Comparison of ENCODE assay signal across 28 cellular contexts in the genomic region with DNA sequence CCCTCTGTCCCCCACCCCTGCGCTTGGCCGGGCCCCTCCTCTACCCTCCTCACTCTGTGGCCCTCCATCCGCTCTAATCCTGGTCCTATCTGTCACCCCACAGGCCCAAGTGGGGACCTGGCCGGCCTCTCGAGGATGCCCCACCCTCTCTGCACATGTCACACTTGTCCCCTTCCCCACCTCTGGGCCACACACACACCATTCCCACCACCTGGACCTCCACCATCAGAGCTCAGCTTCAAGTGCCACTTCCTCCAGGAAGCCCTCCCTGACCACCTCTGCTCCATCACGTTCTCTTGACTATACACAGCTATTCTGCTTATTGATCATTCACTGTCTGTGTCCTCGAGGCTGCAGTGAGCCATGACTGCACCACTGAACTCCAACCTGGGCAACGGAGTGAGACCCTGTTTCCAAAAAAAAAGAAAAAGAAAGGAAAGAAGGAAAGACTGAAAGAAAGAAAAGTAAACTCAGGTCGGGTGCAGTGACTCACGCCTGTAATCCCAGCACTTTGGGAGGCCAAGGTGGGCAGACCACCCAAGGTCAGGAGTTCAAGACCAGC. TPM values are rescaled to one million over a fixed set of nuclear protein-coding genes. Genes with fewer than 3 reads are reported as not detected.
DNase-seq lines count a peak whose midpoint lies in the region; ATAC-seq and TF ChIP-seq lines count a peak whose summit lies in the region.
"Had no signal": no experiment of that assay in that cellular context is flagged by ENCODE, and none has a peak within 500 bp of the region (broad histone marks: within the 10 kb centered on the region; RNA-seq: fewer than 3 reads in every experiment).

No MANE protein-coding gene starts in this region.

- no peak overlapping the region for H3K4me3 Mint-ChIP-seq in activated CD4-positive, alpha-beta T cell treated with anti-CD3 and anti-CD28 coated beads, Interleukin-2, amount 10 ng/mL, durations not matched to agents 24 days and 14 days
- H3K4me3 Mint-ChIP-seq in T-helper 17 cell = peak overlapping the region; percentile 73
- H3K4me3 Mint-ChIP-seq: activated CD4-positive, alpha-beta T cell treated with anti-CD3 and anti-CD28 coated beads for 36 hours; activated T-cell treated with anti-CD3 and anti-CD28 coated beads, Interleukin-2, amount 50 U/mL, for 72 hours; CD14-positive monocyte had no signal

- 29 to 65% methylated on average over 1 to 8 of the region's 10 CpGs for WGBS in gastroesophageal sphincter (ENCODE audit: low coverage in 1 of 2), 2 donors
- 68 to 77% methylated on average over 10 of the region's 10 CpGs for WGBS in sigmoid colon, 2 donors

- peak overlapping the region; percentile 13 for H3K27ac Mint-ChIP-seq in activated CD4-positive, alpha-beta T cell treated with anti-CD3 and anti-CD28 coated beads, Interleukin-2, amount 10 ng/mL, durations not matched to agents 24 days and 14 days
- H3K27ac Mint-ChIP-seq in T-helper 17 cell = peak overlapping the region; percentile 53
- H3K27ac Mint-ChIP-seq: activated CD4-positive, alpha-beta T cell treated with anti-CD3 and anti-CD28 coated beads for 36 hours; activated T-cell treated with anti-CD3 and anti-CD28 coated beads, Interleukin-2, amount 50 U/mL, for 72 hours had no signal

- H3K36me3 Mint-ChIP-seq in activated CD4-positive, alpha-beta T cell treated with anti-CD3 and anti-CD28 coated beads, Interleukin-2, amount 10 ng/mL, durations not matched to agents 24 days and 14 days (ENCODE audit: low read depth) = peaks cover 16% of the 10 kb centered on the region
- no peaks in the 10 kb centered on the region for H3K36me3 Mint-ChIP-seq in T-helper 17 cell (ENCODE audit: low read depth)

- no peak overlapping the region for H3K9ac ChIP-seq in colonic mucosa (ENCODE audit: low read depth in 2 of 2, low read length in 2 of 2)

- TF ChIP-seq EP300 in gastroesophageal sphincter (IDR thresholded peaks at IDR 0.05) (no peak), sigmoid colon (IDR thresholded peaks at IDR 0.05) (no peak)

- H3K9me3 Mint-ChIP-seq in activated CD4-positive, alpha-beta T cell treated with anti-CD3 and anti-CD28 coated beads, Interleukin-2, amount 10 ng/mL, durations not matched to agents 24 days and 14 days = no peaks in the 10 kb centered on the region
- H3K9me3 Mint-ChIP-seq: activated T-cell treated with anti-CD3 and anti-CD28 coated beads, Interleukin-2, amount 50 U/mL, for 72 hours; CD14-positive monocyte had no signal

- ATAC-seq in T-helper 17 cell (no peak), gastroesophageal sphincter (no peak)
- ATAC-seq: activated CD4-positive, alpha-beta T cell treated with anti-CD3 and anti-CD28 coated beads for 36 hours; activated T-cell treated with anti-CD3 and anti-CD28 coated beads, Interleukin-2, amount 50 U/mL, for 72 hours had no signal

- TF ChIP-seq CTCF in gastroesophageal sphincter (IDR thresholded peaks at IDR 0.05) (no peak), sigmoid colon (IDR thresholded peaks at IDR 0.05) (no peak), colonic mucosa (IDR thresholded peaks at IDR 0.05) (no peak), dorsolateral prefrontal cortex (IDR thresholded peaks at IDR 0.05 in 54 of 56, conservative IDR thresholded peaks at IDR 0.05 in 2 of 56; ENCODE audit: low read depth in 1 of 56, partially characterized antibody in 56 of 56) (no peak)

- H3K27me3 Mint-ChIP-seq in activated CD4-positive, alpha-beta T cell treated with anti-CD3 and anti-CD28 coated beads, Interleukin-2, amount 10 ng/mL, durations not matched to agents 24 days and 14 days = no peaks in the 10 kb centered on the region
- no peaks in the 10 kb centered on the region for H3K27me3 Mint-ChIP-seq in T-helper 17 cell
- H3K27me3 Mint-ChIP-seq: activated CD4-positive, alpha-beta T cell treated with anti-CD3 and anti-CD28 coated beads for 36 hours had no signal

- TF ChIP-seq POLR2A in gastroesophageal sphincter (IDR thresholded peaks at IDR 0.05) = no peak
- no peak for TF ChIP-seq POLR2A in sigmoid colon (IDR thresholded peaks at IDR 0.05)

- H3K4me3 ChIP-seq in gastroesophageal sphincter (no peak overlapping the region), sigmoid colon (no peak overlapping the region), colonic mucosa (no peak overlapping the region), dorsolateral prefrontal cortex (peak overlapping the region in 1 of 59 donors; percentile 44)
- H3K4me3 ChIP-seq: adrenal gland, prostate gland, upper lobe of right lung had no signal

- H3K9me3 ChIP-seq in T-helper 17 cell (ENCODE audit: control insufficient read depth, low read length, poor library complexity, severe bottlenecking) (no peaks in the 10 kb centered on the region), gastroesophageal sphincter (no peaks in the 10 kb centered on the region), sigmoid colon (no peaks in the 10 kb centered on the region), colonic mucosa (no peaks in the 10 kb centered on the region)
- H3K9me3 ChIP-seq: adrenal gland, neutrophil, prostate gland, upper lobe of right lung had no signal

- H3K27ac ChIP-seq in gastroesophageal sphincter (peak overlapping the region in 3 of 4 donors; percentile 12 to 62 (median 14)), sigmoid colon (peak overlapping the region; percentile 9 to 70 (median 50)), colonic mucosa (no peak overlapping the region), dorsolateral prefrontal cortex (peak overlapping the region in 2 of 59 donors; percentile 36 to 51)
- H3K27ac ChIP-seq: 22Rv1, neutrophil, prostate gland, upper lobe of right lung, VCaP had no signal

- no peaks in the 10 kb centered on the region for H3K27me3 ChIP-seq in gastroesophageal sphincter
- no peaks in the 10 kb centered on the region for H3K27me3 ChIP-seq in sigmoid colon
- no peaks in the 10 kb centered on the region for H3K27me3 ChIP-seq in colonic mucosa
- H3K27me3 ChIP-seq in dorsolateral prefrontal cortex = no peaks in the 10 kb centered on the region
- H3K27me3 ChIP-seq: adrenal gland, neutrophil, upper lobe of right lung had no signal

- intact Hi-C loops in activated CD4-positive, alpha-beta T cell treated with anti-CD3 and anti-CD28 coated beads, Interleukin-2, amount 10 ng/mL, durations not matched to agents 24 days and 14 days (cut with micrococcal nuclease) = no loop called here
- intact Hi-C loops in sigmoid colon (cut with DNase I) = no loop called here
- intact Hi-C loops in colonic mucosa (cut with DNase I) = no loop called here
- intact Hi-C loops in dorsolateral prefrontal cortex (cut with DNase I) = no loop called here

- peaks cover 0 to 31% of the 10 kb centered on the region in 2 donors for H3K36me3 ChIP-seq in gastroesophageal sphincter
- H3K36me3 ChIP-seq in sigmoid colon = peaks cover 8 to 25% (median 17%) of the 10 kb centered on the region in 4 donors
- peaks cover 9% of the 10 kb centered on the region for H3K36me3 ChIP-seq in colonic mucosa

- DNase-seq in activated CD4-positive, alpha-beta T cell treated with anti-CD3 and anti-CD28 coated beads, Interleukin-2, amount 10 ng/mL, durations not matched to agents 24 days and 14 days = no peak
- DNase-seq in activated CD4-positive, alpha-beta T cell treated with anti-CD3 and anti-CD28 coated beads, Interleukin-2, amount 50 U/mL, for 1 hour = no peak
- no peak for DNase-seq in T-helper 17 cell
- no peak for DNase-seq in sigmoid colon
- DNase-seq in colonic mucosa = no peak
- DNase-seq in dorsolateral prefrontal cortex = no peak
- no peak for DNase-seq in NCI-H2227 treated with DMSO at 0.1 percent for 48 hours (lab: John Stamatoyannopoulos, UW)
- DNase-seq: activated CD4-positive, alpha-beta T cell treated with anti-CD3 and anti-CD28 coated beads for 36 hours; activated naive CD4-positive, alpha-beta T cell treated with Interleukin-2 at 50 U/mL for 16 hours; activated T-cell treated with anti-CD3 and anti-CD28 coated beads, Interleukin-2, amount 50 U/mL, for 72 hours; adrenal gland; cerebellar nuclear complex; DND-41; GF-D8; hippocampal formation; left cardiac atrium; NCI-H1417 treated with DMSO at 0.1 percent for 48 hours; NCI-H2081; SHP77; stimulated activated CD4-positive, alpha-beta T cell treated with anti-CD3 and anti-CD28 coated beads, Interleukin-4, amount 100 ng/mL, for 24 hours; substantia nigra; upper lobe of right lung had no signal

- peaks cover 12% of the 10 kb centered on the region for H3K4me1 Mint-ChIP-seq in activated CD4-positive, alpha-beta T cell treated with anti-CD3 and anti-CD28 coated beads, Interleukin-2, amount 10 ng/mL, durations not matched to agents 24 days and 14 days
- H3K4me1 Mint-ChIP-seq in T-helper 17 cell = peaks cover 34% of the 10 kb centered on the region

- H3K4me1 ChIP-seq in gastroesophageal sphincter (peaks cover 4 to 94% (median 56%) of the 10 kb centered on the region in 3 donors), sigmoid colon (peaks cover 0 to 86% (median 84%) of the 10 kb centered on the region in 4 donors), colonic mucosa (no peaks in the 10 kb centered on the region)

RNA-seq across cellular contexts. Expression of gene TNRC18, which starts 42.3 kb away (rescaled TPM):
- 40.0 and 43.3 TPM in 2 replicates for total RNA-seq in activated CD4-positive, alpha-beta T cell treated with anti-CD3 and anti-CD28 coated beads, Interleukin-2, amount 10 ng/mL, durations not matched to agents 24 days and 14 days
- 10 to 100 TPM; 54.5 to 67.6 TPM for total RNA-seq in T-helper 17 cell
- 100 to 1,000 TPM in 3 of 4 donors, 10 to 100 TPM in 1; 87.6 to 218 (median 124) TPM for total RNA-seq in gastroesophageal sphincter
- total RNA-seq in sigmoid colon = 100 to 1,000 TPM in 1 of 4 donors, 10 to 100 TPM in 3; 32.5 to 187 (median 59.9) TPM
- polyA plus RNA-seq in sigmoid colon = 10 to 100 TPM; 12.6 to 61.8 (median 19.9) TPM
- total RNA-seq in colonic mucosa = 10 to 100 TPM; 84.0 to 90.9 TPM
- 100 to 1,000 TPM in 42 of 120 experiments, 10 to 100 TPM in 78; 56.1 to 138 (median 94.7) TPM for total RNA-seq in dorsolateral prefrontal cortex
